ENCODE assay signal across 8 cellular contexts in genomic region chr6:152635949-152636674, GRCh38. TPM values are rescaled to one million over a fixed set of nuclear protein-coding genes. Genes with fewer than 3 reads are reported as not detected.
DNase-seq lines count a peak whose midpoint lies in the region; ATAC-seq, FAIRE-seq and TF ChIP-seq lines count a peak whose summit lies in the region.

No MANE protein-coding gene starts in this region.

- CTCF ChIA-PET in A673 (lab: Charles Lee) = no interaction called here

- FAIRE-seq in RCC 7860 (lab: Jason Lieb, UNC) = no peak

- DNase-seq in A673 (ENCODE audit: low spot score) (peak; percentile 28), SJSA1 (ENCODE audit: low read depth in 1 of 2, low spot score in 2 of 2) (peak in 1 of 2 experiments; percentile 20), esophagus squamous epithelium (lab: John Stamatoyannopoulos, UW) (no peak), upper lobe of right lung (peak; percentile 66), RCC 7860 (ENCODE audit: low spot score) (no peak), NCI-H2107 (lab: John Stamatoyannopoulos, UW) (no peak)

- no peak for TF ChIP-seq POLR2A in esophagus squamous epithelium (IDR thresholded peaks at IDR 0.05)

- H3K36me3 ChIP-seq in A673 (ENCODE audit: insufficient read depth, low read length, poor library complexity, severe bottlenecking) (no peaks in the 10 kb centered on the region), SJSA1 (no peaks in the 10 kb centered on the region), esophagus squamous epithelium (no peaks in the 10 kb centered on the region), mucosa of rectum (ENCODE audit: control insufficient read depth in 2 of 2, insufficient read depth in 2 of 2, low read length in 2 of 2) (no peaks in the 10 kb centered on the region), upper lobe of right lung (no peaks in the 10 kb centered on the region)

- H3K4me1 ChIP-seq in A673 (ENCODE audit: insufficient read depth, low read length, poor library complexity, severe bottlenecking) (no peaks in the 10 kb centered on the region), SJSA1 (replicated peaks) (peaks cover 17% of the 10 kb centered on the region), esophagus squamous epithelium (peaks cover 6 to 31% (median 13%) of the 10 kb centered on the region in 3 donors), mucosa of rectum (ENCODE audit: control insufficient read depth in 2 of 2, insufficient read depth in 2 of 2, low read length in 2 of 2) (no peaks in the 10 kb centered on the region), upper lobe of right lung (peaks cover 19% of the 10 kb centered on the region)

- peak overlapping the region; percentile 14 for H3K9ac ChIP-seq in mucosa of rectum (ENCODE audit: low read depth in 1 of 2, low read length in 2 of 2)

- ATAC-seq in GM19395 (IDR thresholded peaks at IDR 0.05; ENCODE audit: unreplicated experiment) = peak; percentile 50
- ATAC-seq in upper lobe of right lung = peak; percentile 63

- WGBS in esophagus squamous epithelium, 2 donors = 15 to 16% methylated on average over 11 to 24 of the region's 27 CpGs

- TF ChIP-seq CTCF in A673 (conservative IDR thresholded peaks at IDR 0.05; ENCODE audit: low read depth, low read length) (no peak), esophagus squamous epithelium (IDR thresholded peaks at IDR 0.05) (no peak), upper lobe of right lung (IDR thresholded peaks at IDR 0.05) (no peak)

- BruUV-seq in A673 (replicated peaks; lab: Mats Ljungman, UMichigan) = no TSS peak

- intact Hi-C loops in A673 (cut with micrococcal nuclease; ENCODE audit: unreplicated experiment) = no loop called here
- intact Hi-C loops in esophagus squamous epithelium (cut with DNase I) = no loop called here
- intact Hi-C loops in upper lobe of right lung (cut with DNase I) = no loop called here

- POLR2A ChIA-PET in A673 (lab: Charles Lee; ENCODE audit: low non-redundant PET) = no interaction called here

- H3K9me3 ChIP-seq in A673 (ENCODE audit: low read depth, low read length, poor library complexity, severe bottlenecking) (no peaks in the 10 kb centered on the region), SJSA1 (replicated peaks) (0 out of 2 replicates have a peak, but pooled peaks cover 5% of the 10 kb centered on the region), esophagus squamous epithelium (no peaks in the 10 kb centered on the region), mucosa of rectum (ENCODE audit: control insufficient read depth in 2 of 2, low read length in 2 of 2) (no peaks in the 10 kb centered on the region), upper lobe of right lung (no peaks in the 10 kb centered on the region)

- no peak overlapping the region for H3K27ac ChIP-seq in A673 (ENCODE audit: low read depth, low read length, poor library complexity, severe bottlenecking)
- no peak overlapping the region for H3K27ac ChIP-seq in SJSA1
- H3K27ac ChIP-seq in esophagus squamous epithelium = peak overlapping the region; percentile 29 to 77 (median 60)
- H3K27ac ChIP-seq in mucosa of rectum (ENCODE audit: low read depth in 2 of 2, low read length in 2 of 2) = peak overlapping the region in 1 of 2 donors; percentile 38
- peak overlapping the region; percentile 66 for H3K27ac ChIP-seq in upper lobe of right lung

- H3K4me3 ChIP-seq in A673 (ENCODE audit: low read depth, low read length, poor library complexity, severe bottlenecking) (peak overlapping the region; percentile 51), SJSA1 (peak overlapping the region; percentile 45), esophagus squamous epithelium (peak overlapping the region; percentile 40 to 78 (median 56)), mucosa of rectum (ENCODE audit: low read length in 2 of 2) (peak overlapping the region; percentile 37 to 74), upper lobe of right lung (peak overlapping the region; percentile 67)

- H3K27me3 ChIP-seq in A673 (replicated peaks; ENCODE audit: insufficient read depth, low read depth, low read length, poor library complexity) (peaks cover 39% of the 10 kb centered on the region), SJSA1 (replicated peaks) (peaks cover 36% of the 10 kb centered on the region), esophagus squamous epithelium (peaks cover 0 to 29% (median 0%) of the 10 kb centered on the region in 4 donors), mucosa of rectum (ENCODE audit: control insufficient read depth in 2 of 2, insufficient read depth in 2 of 2, low read length in 2 of 2) (peaks cover 0 to 4% of the 10 kb centered on the region in 2 donors), upper lobe of right lung (no peaks in the 10 kb centered on the region)

RNA-seq across cellular contexts. Expression of gene SYNE1, which starts 1.1 kb away (rescaled TPM):
- total RNA-seq in A673 (2021) (12.1 and 15.5 TPM in 2 replicates), esophagus squamous epithelium (10 to 100 TPM in 3 of 4 donors, 1 to 10 TPM in 1; 7.4 to 66.4 (median 20.7) TPM), upper lobe of right lung (168 TPM)
- total RNA-seq in SJSA1 (2014; rRNA removed; shearing (Covaris generic)) = 28.7 and 53.6 TPM in 2 replicates

Comparison
In these comparisons a context has a peak if more than half of its experiments do, and no peak if none do; other contexts are left out.
1. DNase-seq: peak in A673 (single experiment) and upper lobe of right lung (single experiment); none in esophagus squamous epithelium (single experiment), RCC 7860 (single experiment) and NCI-H2107 (single experiment).
2. H3K27ac ChIP-seq: peak in esophagus squamous epithelium (4 of 4) and upper lobe of right lung (single experiment); none in A673 (single experiment) and SJSA1 (single experiment).
3. Peak in every context shown above with its lines, with median percentiles within 50 percentile points of each other: H3K4me3 ChIP-seq.